Comparison of ENCODE assay signal across 21 cellular contexts in the genomic region with DNA sequence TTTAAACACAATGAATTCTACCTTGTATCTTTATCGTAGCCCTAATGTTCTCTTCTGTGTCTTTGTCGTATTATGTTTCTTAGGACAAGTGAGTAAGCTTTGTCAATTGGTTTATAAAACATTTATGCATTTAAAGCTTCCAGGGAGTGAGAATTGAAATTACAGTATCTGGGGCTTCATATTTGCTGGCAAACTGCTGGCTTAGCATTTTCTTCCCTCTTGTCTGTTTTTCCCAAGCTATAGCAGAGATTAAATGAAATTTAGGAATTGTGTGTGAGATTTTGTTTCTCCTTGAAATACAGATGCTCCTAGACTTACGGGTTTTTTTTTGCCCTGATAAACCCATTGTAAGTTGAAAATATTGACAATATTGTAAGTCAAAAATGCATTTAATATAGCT.
DNase-seq lines count a peak whose midpoint lies in the region; ATAC-seq, FAIRE-seq and TF ChIP-seq lines count a peak whose summit lies in the region.
"Had no signal": no experiment of that assay in that cellular context is flagged by ENCODE, and none has a peak within 500 bp of the region (broad histone marks: within the 10 kb centered on the region; RNA-seq: fewer than 3 reads in every experiment).

No MANE protein-coding gene starts in this region.

- no peaks in the 10 kb centered on the region for H3K27me3 Mint-ChIP-seq in osteocyte (ENCODE audit: unreplicated experiment)
- peaks cover 8 to 14% of the 10 kb centered on the region in 2 donors for H3K27me3 Mint-ChIP-seq in natural killer cell treated with Interleukin-12 subunit alpha and Interleukin-12 subunit beta and Interleukin-15 and Interleukin-18, amount 100 ng/mL, for 72 hours

- DNase-seq in A549 (ENCODE audit: low read depth in 1 of 2, low spot score in 1 of 2), result no peak
- DNase-seq in osteocyte (ENCODE audit: extremely low spot score, unreplicated experiment), result no peak
- no peak for DNase-seq in activated gamma-delta T cell treated with Interleukin-2 at 50 U/mL for 16 hours
- no peak for DNase-seq in natural killer cell treated with Interleukin-12 subunit alpha and Interleukin-12 subunit beta and Interleukin-15 and Interleukin-18, amount 100 ng/mL, for 72 hours (ENCODE audit: low spot score)
- DNase-seq in retina, result no peak
- DNase-seq: BE2C; CD4-positive, CD25-positive, alpha-beta regulatory T cell; EL; GF-D8; H9; HFFc6; NCI-H1092 treated with DMSO at 0.1 percent for 48 hours; NCI-H146; NCI-H2029; NCI-H2227 treated with DMSO at 0.1 percent for 48 hours; NCI-H510A had no signal

- no peak overlapping the region for H3K4me2 ChIP-seq in A549
- H3K4me2 ChIP-seq in OCI-LY3 (ENCODE audit: low read length), result peak overlapping the region; percentile 83

- H3K27ac ChIP-seq in A549 (peak overlapping the region; percentile 68 to 80; a peak in 2 of 6 replicates), OCI-LY3 (ENCODE audit: low read length) (no peak overlapping the region), cingulate gyrus (ENCODE audit: low read depth, low read length) (peak overlapping the region; percentile 30)
- H3K27ac ChIP-seq: HL-60 had no signal

- H4K20me1 ChIP-seq in OCI-LY3 (ENCODE audit: insufficient read depth, low read length), result no peaks in the 10 kb centered on the region

- H3K4me1 ChIP-seq in A549, result peaks cover 84% of the 10 kb centered on the region
- peaks cover 46% of the 10 kb centered on the region for H3K4me1 ChIP-seq in OCI-LY3 (ENCODE audit: low read length)
- H3K4me1 ChIP-seq: BE2C had no signal

- ATAC-seq in A549 (no peak), GM18867 (IDR thresholded peaks at IDR 0.05; ENCODE audit: unreplicated experiment) (no peak)
- ATAC-seq in natural killer cell treated with Interleukin-12 subunit alpha and Interleukin-12 subunit beta and Interleukin-15 and Interleukin-18, amount 100 ng/mL, for 72 hours, result no peak

- TF ChIP-seq CTCF in A549 (IDR thresholded peaks at IDR 0.05) (no peak), OCI-LY3 (IDR thresholded peaks at IDR 0.05; ENCODE audit: low read depth, low read length) (no peak), osteocyte (IDR thresholded peaks at IDR 0.05) (no peak)

- H3K36me3 Mint-ChIP-seq in osteocyte (ENCODE audit: unreplicated experiment), result no peaks in the 10 kb centered on the region
- H3K36me3 Mint-ChIP-seq in natural killer cell treated with Interleukin-12 subunit alpha and Interleukin-12 subunit beta and Interleukin-15 and Interleukin-18, amount 100 ng/mL, for 72 hours, result no peaks in the 10 kb centered on the region
- H3K36me3 Mint-ChIP-seq: CD4-positive, CD25-positive, alpha-beta regulatory T cell had no signal

- H3K79me2 ChIP-seq in OCI-LY3 (ENCODE audit: low read length), result no peaks in the 10 kb centered on the region

- H3K36me3 ChIP-seq in OCI-LY3 (replicated peaks; ENCODE audit: low read depth, low read length), result no peaks in the 10 kb centered on the region
- H3K36me3 ChIP-seq: BE2C had no signal

- no peak for TF ChIP-seq EP300 in A549 (IDR thresholded peaks at IDR 0.05)

- 90% methylated on average over 3 of the region's 3 CpGs for WGBS in A549 (ENCODE audit: missing lambda C conversion rate)

- peaks cover 53% of the 10 kb centered on the region for H3K4me1 Mint-ChIP-seq in osteocyte (ENCODE audit: unreplicated experiment)
- peaks cover 0 to 5% of the 10 kb centered on the region in 2 donors for H3K4me1 Mint-ChIP-seq in natural killer cell treated with Interleukin-12 subunit alpha and Interleukin-12 subunit beta and Interleukin-15 and Interleukin-18, amount 100 ng/mL, for 72 hours (ENCODE audit: low read depth in 2 of 2)

- TF ChIP-seq POLR2A in A549 (IDR thresholded peaks at IDR 0.05; ENCODE audit: low read length), result no peak

- H3K4me3 ChIP-seq in A549 (no peak overlapping the region), OCI-LY3 (ENCODE audit: low read length) (no peak overlapping the region)

- TF ChIP-seq RAD21 in A549 (conservative IDR thresholded peaks at IDR 0.05 in 1 of 2, IDR thresholded peaks at IDR 0.05 in 1 of 2), result no peak

- CTCF ChIA-PET in A549 (lab: Yijun Ruan, JAX), result interaction anchor here (0.6 to 2.1 kb wide), 2 partner anchors 10 to 371 kb away, joined by 3 to 5 read pairs; no protein-coding TSS in a partner anchor

- no peak overlapping the region for H3K9ac ChIP-seq in OCI-LY3 (ENCODE audit: low read length)

- no peak for FAIRE-seq in A549 (lab: Jason Lieb, UNC)
- FAIRE-seq: A204.1 had no signal

- POLR2A ChIA-PET in A549 (lab: Yijun Ruan, JAX), result no interaction called here

- H3K9me3 ChIP-seq in A549, result no peaks in the 10 kb centered on the region
- H3K9me3 ChIP-seq in OCI-LY3 (ENCODE audit: insufficient read depth, low read length), result no peaks in the 10 kb centered on the region
- H3K9me3 ChIP-seq: BE2C had no signal

- H3K9me3 Mint-ChIP-seq in osteocyte (ENCODE audit: unreplicated experiment), result no peaks in the 10 kb centered on the region
- H3K9me3 Mint-ChIP-seq in natural killer cell treated with Interleukin-12 subunit alpha and Interleukin-12 subunit beta and Interleukin-15 and Interleukin-18, amount 100 ng/mL, for 72 hours, result no peaks in the 10 kb centered on the region
- H3K9me3 Mint-ChIP-seq: H9, HFFc6 had no signal

- H3K27ac Mint-ChIP-seq in osteocyte (ENCODE audit: unreplicated experiment), result peak overlapping the region; percentile 79
- H3K27ac Mint-ChIP-seq in natural killer cell treated with Interleukin-12 subunit alpha and Interleukin-12 subunit beta and Interleukin-15 and Interleukin-18, amount 100 ng/mL, for 72 hours, result no peak overlapping the region

- H2AFZ ChIP-seq in OCI-LY3 (ENCODE audit: low read depth, low read length), result no peak overlapping the region

- no peak overlapping the region for H3K4me3 Mint-ChIP-seq in osteocyte (ENCODE audit: unreplicated experiment)
- no peak overlapping the region for H3K4me3 Mint-ChIP-seq in natural killer cell treated with Interleukin-12 subunit alpha and Interleukin-12 subunit beta and Interleukin-15 and Interleukin-18, amount 100 ng/mL, for 72 hours

- H3K27me3 ChIP-seq in OCI-LY3 (ENCODE audit: low read depth, low read length), result no peaks in the 10 kb centered on the region
- H3K27me3 ChIP-seq: BE2C had no signal

TF ChIP-seq in A549, 52 proteins besides CTCF, POLR2A, EP300 and RAD21:
- peak; percentile 77 for TF ChIP-seq MAFK (IDR thresholded peaks at IDR 0.05; ENCODE audit: partially characterized antibody)
- TF ChIP-seq FOSB (CRISPR knock-in tag; IDR thresholded peaks at IDR 0.05), result no peak
